Comparison of ENCODE assay signal across 23 cellular contexts in the genomic region with DNA sequence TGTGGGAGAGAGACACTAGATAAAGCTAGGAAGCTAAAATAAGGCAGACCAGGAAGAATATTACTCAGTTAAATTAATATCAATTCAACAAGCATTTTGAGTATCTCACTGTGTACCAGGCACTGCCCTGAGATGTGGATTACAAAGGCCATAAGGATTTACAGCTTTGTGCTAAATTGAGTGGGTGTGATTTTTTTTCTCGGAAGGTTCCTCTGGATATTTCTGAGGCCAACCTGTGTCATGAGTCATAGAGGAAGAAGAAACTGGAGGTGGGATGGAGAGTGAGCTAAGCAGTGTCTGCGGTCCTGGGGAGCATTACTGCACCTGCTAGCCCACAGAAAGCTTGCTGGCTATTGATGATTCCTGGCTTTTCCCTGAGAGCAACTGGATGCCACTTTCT.
"Had no signal": no experiment of that assay in that cellular context is flagged by ENCODE, and none has a peak within 500 bp of the region (broad histone marks: within the 10 kb centered on the region; RNA-seq: fewer than 3 reads in every experiment).

No MANE protein-coding gene starts in this region.

- H3K4me1 ChIP-seq: pancreas, upper lobe of left lung had no signal

- H3K4me1 Mint-ChIP-seq: activated naive CD8-positive, alpha-beta T cell treated with anti-CD3 and anti-CD28 coated beads, Interleukin-2, amount 10 ng/mL, durations not matched to agents 7 days and 5 days; immature natural killer cell; memory B cell; WTC11 had no signal

- H3K27ac Mint-ChIP-seq: activated naive CD4-positive, alpha-beta T cell treated with anti-CD3 and anti-CD28 coated beads for 36 hours; activated naive CD8-positive, alpha-beta T cell treated with anti-CD3 and anti-CD28 coated beads, Interleukin-2, amount 10 ng/mL, durations not matched to agents 7 days and 5 days; dendritic cell treated with granulocyte-macrophage colony-stimulating factor and Interleukin-4, amounts not matched to agents 40 ng/mL and 50 ng/mL, for 4 days; immature natural killer cell; memory B cell; natural killer cell treated with Interleukin-12 subunit alpha and Interleukin-12 subunit beta and Interleukin-15 and Interleukin-18, amount 100 ng/mL, for 72 hours; WTC11 had no signal

- DNase-seq: activated CD4-positive, alpha-beta T cell treated with anti-CD3 and anti-CD28 coated beads, Interleukin-2, amount 50 U/mL, for 48 hours; activated CD8-positive, alpha-beta memory T cell treated with anti-CD3 and anti-CD28 coated beads, Interleukin-2, amount 50 U/mL, for 48 hours; activated naive CD4-positive, alpha-beta T cell treated with anti-CD3 and anti-CD28 coated beads for 36 hours; activated naive CD8-positive, alpha-beta T cell treated with anti-CD3 and anti-CD28 coated beads, Interleukin-2, amount 10 ng/mL, durations not matched to agents 7 days and 5 days; activated T-cell treated with anti-CD3 and anti-CD28 coated beads, Interleukin-2, amount 50 U/mL, for 48 hours; amygdala; effector CD4-positive, alpha-beta T cell; foreskin melanocyte; immature natural killer cell; left cardiac atrium; pancreas; sigmoid colon; stimulated activated CD4-positive, alpha-beta T cell treated with anti-CD3 and anti-CD28 coated beads, Interleukin-4, amount 100 ng/mL, for 1 hour; stimulated activated naive CD4-positive, alpha-beta T cell treated with Interleukin-2 at 50 U/mL for 16 hours; T-helper 1 cell; upper lobe of left lung had no signal

- H3K9me3 ChIP-seq: neutrophil, pancreas, sigmoid colon, thoracic aorta, upper lobe of left lung had no signal

- H3K36me3 ChIP-seq: neutrophil, pancreas, sigmoid colon, thoracic aorta, upper lobe of left lung had no signal

- H3K9me3 Mint-ChIP-seq: activated naive CD4-positive, alpha-beta T cell treated with anti-CD3 and anti-CD28 coated beads for 36 hours; activated naive CD8-positive, alpha-beta T cell treated with anti-CD3 and anti-CD28 coated beads, Interleukin-2, amount 10 ng/mL, durations not matched to agents 7 days and 5 days had no signal

- H3K27ac ChIP-seq: neutrophil, pancreas, sigmoid colon, thoracic aorta, upper lobe of left lung had no signal

- H3K4me3 Mint-ChIP-seq: activated naive CD4-positive, alpha-beta T cell treated with anti-CD3 and anti-CD28 coated beads for 36 hours; activated naive CD8-positive, alpha-beta T cell treated with anti-CD3 and anti-CD28 coated beads, Interleukin-2, amount 10 ng/mL, durations not matched to agents 7 days and 5 days; dendritic cell treated with granulocyte-macrophage colony-stimulating factor and Interleukin-4, amounts not matched to agents 40 ng/mL and 50 ng/mL, for 4 days; immature natural killer cell; memory B cell; natural killer cell treated with Interleukin-12 subunit alpha and Interleukin-12 subunit beta and Interleukin-15 and Interleukin-18, amount 100 ng/mL, for 72 hours; WTC11 had no signal

- H3K36me3 Mint-ChIP-seq: activated naive CD8-positive, alpha-beta T cell treated with anti-CD3 and anti-CD28 coated beads, Interleukin-2, amount 10 ng/mL, durations not matched to agents 7 days and 5 days; immature natural killer cell; memory B cell; natural killer cell treated with Interleukin-12 subunit alpha and Interleukin-12 subunit beta and Interleukin-15 and Interleukin-18, amount 100 ng/mL, for 72 hours; WTC11 had no signal

- H3K4me3 ChIP-seq: pancreas, sigmoid colon, thoracic aorta, upper lobe of left lung had no signal

- H3K27me3 ChIP-seq: neutrophil, pancreas, sigmoid colon, upper lobe of left lung had no signal

- H3K27me3 Mint-ChIP-seq: activated naive CD8-positive, alpha-beta T cell treated with anti-CD3 and anti-CD28 coated beads, Interleukin-2, amount 10 ng/mL, durations not matched to agents 7 days and 5 days; dendritic cell treated with granulocyte-macrophage colony-stimulating factor and Interleukin-4, amounts not matched to agents 40 ng/mL and 50 ng/mL, for 4 days; natural killer cell treated with Interleukin-12 subunit alpha and Interleukin-12 subunit beta and Interleukin-15 and Interleukin-18, amount 100 ng/mL, for 72 hours had no signal

- ATAC-seq: left cardiac atrium; natural killer cell treated with Interleukin-12 subunit alpha and Interleukin-12 subunit beta and Interleukin-15 and Interleukin-18, amount 100 ng/mL, for 72 hours; pancreas; SK-N-SH treated with all-trans-retinoic acid at 6 μM for 48 hours; WTC11 had no signal
